ENCODE assay signal across 8 cellular contexts in genomic region chr5:109740329-109740728, GRCh38. TPM values are rescaled to one million over a fixed set of nuclear protein-coding genes. Genes with fewer than 3 reads are reported as not detected.
DNase-seq lines count a peak whose midpoint lies in the region; ATAC-seq, FAIRE-seq and TF ChIP-seq lines count a peak whose summit lies in the region.

No MANE protein-coding gene starts in this region.

- no peak overlapping the region for H2AFZ ChIP-seq in endothelial cell of umbilical vein (ENCODE audit: low read depth, low read length)

- H3K4me1 ChIP-seq in endothelial cell of umbilical vein (ENCODE audit: control insufficient read depth, extremely low read depth, insufficient read depth, low read length) (peaks cover 16% of the 10 kb centered on the region), stomach (peaks cover 6 to 44% (median 30%) of the 10 kb centered on the region in 4 donors)

- no TSS peak for BruUV-seq in endothelial cell of umbilical vein (replicated peaks; lab: Mats Ljungman, UMichigan)

- H3K9me3 ChIP-seq in endothelial cell of umbilical vein (replicated peaks; ENCODE audit: control insufficient read depth, insufficient read depth, low read length) = no peaks in the 10 kb centered on the region
- no peaks in the 10 kb centered on the region for H3K9me3 ChIP-seq in stomach

- WGBS in stomach, 5 donors = 38 to 68% (median 43%) methylated on average over 2 of the region's 2 CpGs

- no peak overlapping the region for H3K4me2 ChIP-seq in endothelial cell of umbilical vein (ENCODE audit: insufficient read depth, low read length)

- no peak for TF ChIP-seq POLR2A in endothelial cell of umbilical vein (IDR thresholded peaks at IDR 0.05; ENCODE audit: low read depth, low read length)
- TF ChIP-seq POLR2A in stomach (IDR thresholded peaks at IDR 0.05) = no peak

- H3K4me3 ChIP-seq in GM06990 (replicated peaks; ENCODE audit: low read depth, low read length) = no peak overlapping the region
- H3K4me3 ChIP-seq in endothelial cell of umbilical vein (replicated peaks in 1 of 3; ENCODE audit: insufficient read depth in 1 of 3, low read depth in 1 of 3, low read length in 3 of 3) = no peak overlapping the region
- no peak overlapping the region for H3K4me3 ChIP-seq in stomach

- TF ChIP-seq EP300 in stomach (IDR thresholded peaks at IDR 0.05) = no peak

- peaks cover 4% of the 10 kb centered on the region for H3K79me2 ChIP-seq in endothelial cell of umbilical vein (ENCODE audit: control insufficient read depth, insufficient read depth, low read length)

- H4K20me1 ChIP-seq in endothelial cell of umbilical vein (replicated peaks; ENCODE audit: control insufficient read depth, extremely low read depth, insufficient read depth, low read length) = no peaks in the 10 kb centered on the region

- FAIRE-seq in endothelial cell of umbilical vein (lab: Jason Lieb, UNC) = no peak

- DNase-seq in GM06990 (ENCODE audit: extremely low read depth, insufficient read length) (peak; percentile 12), HK-2 (ENCODE audit: unreplicated experiment) (peak; percentile 32), endothelial cell of umbilical vein (ENCODE audit: low read depth, low spot score) (peak; percentile 18), stomach (peak; percentile 47), UCSD-AML1 (lab: John Stamatoyannopoulos, UW; ENCODE audit: unreplicated experiment) (no peak), NOMO-1 treated with DMSO at 0.1 percent for 48 hours (lab: John Stamatoyannopoulos, UW; ENCODE audit: unreplicated experiment) (no peak), HT-29 (ENCODE audit: low spot score) (no peak)

- peak; percentile 93 for ATAC-seq in GM21447 (IDR thresholded peaks at IDR 0.05; ENCODE audit: unreplicated experiment)

- no peak overlapping the region for H3K27ac ChIP-seq in endothelial cell of umbilical vein (ENCODE audit: insufficient read depth, low read depth, low read length)
- H3K27ac ChIP-seq in stomach = peak overlapping the region in 2 of 5 donors; percentile 14 to 25

- H3K9ac ChIP-seq in endothelial cell of umbilical vein (replicated peaks; ENCODE audit: extremely low read depth, insufficient read depth, low read length) = no peak overlapping the region

- CTCF ChIA-PET in endothelial cell of umbilical vein (lab: Charles Lee) = interaction anchor here (1.4 to 1.5 kb wide), 2 partner anchors 9 to 50 kb away, joined by 4 read pairs; no protein-coding TSS in a partner anchor

- H3K27me3 ChIP-seq in GM06990 (replicated peaks; ENCODE audit: control insufficient read depth, insufficient read depth, low read length) (no peaks in the 10 kb centered on the region), endothelial cell of umbilical vein (ENCODE audit: control insufficient read depth in 2 of 2, insufficient read depth in 2 of 2, low read length in 2 of 2) (no peaks in the 10 kb centered on the region), stomach (no peaks in the 10 kb centered on the region)

- TF ChIP-seq CTCF in GM06990 (IDR thresholded peaks at IDR 0.05; ENCODE audit: insufficient read depth, low read length, poor library complexity, severe bottlenecking) (no peak), endothelial cell of umbilical vein (IDR thresholded peaks at IDR 0.05; ENCODE audit: extremely low read depth in 1 of 2, insufficient read depth in 1 of 2, low read depth in 1 of 2, low read length in 2 of 2) (no peak), stomach (IDR thresholded peaks at IDR 0.05) (no peak)

- no peaks in the 10 kb centered on the region for H3K9me1 ChIP-seq in endothelial cell of umbilical vein (replicated peaks; ENCODE audit: control insufficient read depth, extremely low read depth, insufficient read depth, low read length)

- POLR2A ChIA-PET in endothelial cell of umbilical vein (lab: Charles Lee) = no interaction called here

- intact Hi-C loops in endothelial cell of umbilical vein (cut with micrococcal nuclease) (no loop called here), stomach (cut with DNase I; ENCODE audit: low total_unique reads) (no loop called here)

- dilution Hi-C loops in endothelial cell of umbilical vein (cut with MboI; ENCODE audit: extremely low pct_ligation_motif_present, low sequenced_read_pairs) = no loop called here

- no peaks in the 10 kb centered on the region for H3K36me3 ChIP-seq in GM06990 (ENCODE audit: control insufficient read depth, insufficient read depth, low read length)
- no peaks in the 10 kb centered on the region for H3K36me3 ChIP-seq in endothelial cell of umbilical vein (ENCODE audit: control insufficient read depth in 2 of 2, extremely low read depth in 1 of 2, insufficient read depth in 2 of 2, low read length in 2 of 2)
- H3K36me3 ChIP-seq in stomach = no peaks in the 10 kb centered on the region

TF ChIP-seq in endothelial cell of umbilical vein, 7 proteins besides CTCF, POLR2A, EP300 and RAD21:
- no peak for TF ChIP-seq MYC (IDR thresholded peaks at IDR 0.05; ENCODE audit: low read depth, low read length)
- TF ChIP-seq JUN (IDR thresholded peaks at IDR 0.05; ENCODE audit: borderline replicate concordance, insufficient read depth, insufficient read length, low read depth) = no peak
- TF ChIP-seq, protein P1, sequence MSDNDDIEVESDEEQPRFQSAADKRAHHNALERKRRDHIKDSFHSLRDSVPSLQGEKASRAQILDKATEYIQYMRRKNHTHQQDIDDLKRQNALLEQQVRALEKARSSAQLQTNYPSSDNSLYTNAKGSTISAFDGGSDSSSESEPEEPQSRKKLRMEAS (IDR thresholded peaks at IDR 0.05; ENCODE audit: insufficient read depth, insufficient read length) = no peak
- no peak for TF ChIP-seq GATA2 (IDR thresholded peaks at IDR 0.05; ENCODE audit: insufficient read depth, insufficient read length, low read depth, low read length)
- no peak for TF ChIP-seq EZH2 (IDR thresholded peaks at IDR 0.05; ENCODE audit: borderline replicate concordance, low read depth, low read length, severe bottlenecking)
- TF ChIP-seq POLR2AphosphoS5 (IDR thresholded peaks at IDR 0.05; ENCODE audit: insufficient read depth, low read depth, low read length) = no peak
- no peak for TF ChIP-seq FOS (IDR thresholded peaks at IDR 0.05; ENCODE audit: borderline replicate concordance, insufficient read depth, low read length)

RNA-seq across cellular contexts. Expression of gene MAN2A1, which starts 50.6 kb away (rescaled TPM):
- total RNA-seq in endothelial cell of umbilical vein (47.6 and 54.8 TPM in 2 replicates), stomach (100 to 1,000 TPM in 1 of 5 donors, 10 to 100 TPM in 4; 29.2 to 136 (median 50.1) TPM)
- polyA plus RNA-seq in endothelial cell of umbilical vein (16.2 and 20.8 TPM in 2 replicates), stomach (1 to 10 TPM; 6.1 to 9.0 (median 6.6) TPM)
- 16.7 TPM in 2 replicates for polyA plus RNA-seq in endothelial cell of umbilical vein (2011; cell fraction: cytosol; rRNA removed)
- 32.0 and 40.9 TPM in 2 replicates for polyA plus RNA-seq in endothelial cell of umbilical vein (2011; cell fraction: nucleus; rRNA removed)
- polyA plus RNA-seq in endothelial cell of umbilical vein (2012) = 44.0 and 50.6 TPM in 2 replicates
- polyA minus RNA-seq in endothelial cell of umbilical vein = 64.5 and 69.5 TPM in 2 replicates
- 24.4 TPM for polyA minus RNA-seq in endothelial cell of umbilical vein (2011; cell fraction: cytosol; rRNA and poly(A)+ RNA removed)
- polyA minus RNA-seq in endothelial cell of umbilical vein (2011; cell fraction: nucleus; rRNA and poly(A)+ RNA removed) = 94.2 and 133 TPM in 2 replicates
- total RNA-seq in HT-29 (2014; rRNA removed; shearing (Covaris generic)) = 22.2 and 22.8 TPM in 2 replicates

Comparison
In these comparisons a context has a peak if more than half of its experiments do, and no peak if none do; other contexts are left out.
1. DNase-seq: peak in GM06990 (single experiment), HK-2 (single experiment), endothelial cell of umbilical vein (single experiment) and stomach (single experiment); none in UCSD-AML1 (single experiment), NOMO-1 treated with DMSO at 0.1 percent for 48 hours (single experiment) and HT-29 (single experiment).